In the genomic region with DNA sequence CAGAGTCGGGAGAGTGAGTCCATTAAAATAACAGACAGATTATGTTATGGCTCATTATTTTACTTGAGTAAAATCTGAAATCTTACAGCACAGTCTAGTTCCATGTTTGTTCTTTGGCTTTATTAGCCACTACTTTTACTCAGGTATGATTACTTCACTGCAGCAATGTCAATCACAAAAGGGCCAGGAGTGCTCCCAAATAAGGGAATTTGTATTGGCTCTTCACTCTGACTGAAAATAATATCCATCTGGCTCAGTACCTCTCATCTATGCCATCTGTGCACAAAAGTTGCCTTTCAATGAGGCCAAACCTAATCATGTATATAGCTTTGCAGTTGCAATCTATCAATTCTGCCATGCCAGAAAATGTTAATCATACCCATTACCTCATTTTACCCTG, we compare ENCODE assay signal across 19 cellular contexts.
DNase-seq lines count a peak whose midpoint lies in the region; ATAC-seq lines count a peak whose summit lies in the region.
"Had no signal": no experiment of that assay in that cellular context is flagged by ENCODE, and none has a peak within 500 bp of the region (broad histone marks: within the 10 kb centered on the region; RNA-seq: fewer than 3 reads in every experiment).

No MANE protein-coding gene starts in this region.

- in situ Hi-C loops in G401 (cut with HindIII; ENCODE audit: low sequenced_read_pairs) = no loop called here

- peak; percentile 79 for DNase-seq in DMS 273 (lab: John Stamatoyannopoulos, UW; ENCODE audit: unreplicated experiment)
- peak; percentile 74 for DNase-seq in G401 (ENCODE audit: low spot score)
- peak; percentile 91 for DNase-seq in NCI-H446 treated with DMSO at 0.1 percent for 48 hours (lab: John Stamatoyannopoulos, UW)
- DNase-seq in cerebellum (ENCODE audit: low spot score) = peak; percentile 30
- DNase-seq in DMS153 (lab: John Stamatoyannopoulos, UW) = no peak
- DNase-seq: ACHN; BE2C; C1 segment of cervical spinal cord; CD4-positive, CD25-positive, alpha-beta regulatory T cell; CD8-positive, alpha-beta memory T cell; COR-L47; DMS79; GF-D8; GM23248; IMR-90 had no signal

- ATAC-seq in HG03095 (IDR thresholded peaks at IDR 0.05; ENCODE audit: unreplicated experiment) (no peak), HG02571 (IDR thresholded peaks at IDR 0.05; ENCODE audit: unreplicated experiment) (no peak), GM21717 (IDR thresholded peaks at IDR 0.05; ENCODE audit: unreplicated experiment) (no peak)
- ATAC-seq: K562 had no signal
